ENCODE assay signal across 12 cellular contexts in the genomic region with DNA sequence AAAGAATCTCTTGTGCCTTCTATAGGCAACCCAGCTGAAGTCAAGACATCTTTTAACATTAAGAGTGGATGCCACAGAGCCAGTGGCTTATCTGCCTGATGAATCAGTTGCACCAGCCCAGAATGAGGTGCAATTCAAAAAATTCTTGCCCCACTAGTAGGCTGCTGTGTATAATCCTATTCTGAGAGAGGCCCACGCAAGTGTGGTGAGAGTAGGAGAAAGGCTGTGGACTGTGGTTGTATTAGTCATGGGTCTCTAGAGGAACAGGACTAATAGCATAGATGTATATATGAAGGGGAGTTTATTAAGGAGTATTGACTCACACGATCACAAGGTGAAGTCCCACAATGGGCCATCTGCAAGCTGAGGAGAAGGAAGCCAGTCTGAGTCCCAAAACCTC.
A peak's percentile ranks its signal among the peaks of the same experiment; 100 is the strongest.
DNase-seq lines count a peak whose midpoint lies in the region; ATAC-seq and TF ChIP-seq lines count a peak whose summit lies in the region.
"Had no signal": no experiment of that assay in that cellular context is flagged by ENCODE, and none has a peak within 500 bp of the region (broad histone marks: within the 10 kb centered on the region; RNA-seq: fewer than 3 reads in every experiment).

No MANE protein-coding gene starts in this region.

- H3K27me3 ChIP-seq in PC-3 (ENCODE audit: low read length) = no peaks in the 10 kb centered on the region

- H3K4me3 Mint-ChIP-seq in activated CD4-positive, alpha-beta T cell treated with anti-CD3 and anti-CD28 coated beads, Interleukin-2, amount 10 ng/mL, durations not matched to agents 7 days and 5 days = no peak overlapping the region

- H3K9ac ChIP-seq in PC-3 (ENCODE audit: low read length) = no peak overlapping the region

- intact Hi-C loops in PC-3 (cut with micrococcal nuclease) = no loop called here

- H3K36me3 Mint-ChIP-seq in activated CD4-positive, alpha-beta T cell treated with anti-CD3 and anti-CD28 coated beads, Interleukin-2, amount 10 ng/mL, durations not matched to agents 7 days and 5 days (ENCODE audit: low read depth) = peaks cover 17% of the 10 kb centered on the region

- H3K27me3 Mint-ChIP-seq in activated CD4-positive, alpha-beta T cell treated with anti-CD3 and anti-CD28 coated beads, Interleukin-2, amount 10 ng/mL, durations not matched to agents 7 days and 5 days = no peaks in the 10 kb centered on the region

- H3K4me1 Mint-ChIP-seq in activated CD4-positive, alpha-beta T cell treated with anti-CD3 and anti-CD28 coated beads, Interleukin-2, amount 10 ng/mL, durations not matched to agents 7 days and 5 days = peaks cover 13% of the 10 kb centered on the region

- CTCF ChIA-PET in activated CD4-positive, alpha-beta T cell treated with anti-CD3 and anti-CD28 coated beads, Interleukin-2, amount 10 ng/mL, durations not matched to agents 7 days and 5 days (lab: Charles Lee) = no interaction called here
- CTCF ChIA-PET in PC-3 (lab: Charles Lee) = no interaction called here

- ATAC-seq in PC-3 (no peak), SK-N-SH treated with all-trans-retinoic acid at 6 μM for 48 hours (no peak)
- ATAC-seq: A549, mucosa of descending colon had no signal

- H3K9me2 ChIP-seq in PC-3 (replicated peaks; ENCODE audit: low read length) = no peaks in the 10 kb centered on the region

- H3K79me2 ChIP-seq in PC-3 (ENCODE audit: low read length) = no peaks in the 10 kb centered on the region

- no peak overlapping the region for H3K27ac Mint-ChIP-seq in activated CD4-positive, alpha-beta T cell treated with anti-CD3 and anti-CD28 coated beads, Interleukin-2, amount 10 ng/mL, durations not matched to agents 7 days and 5 days

- H3K9me3 Mint-ChIP-seq in activated CD4-positive, alpha-beta T cell treated with anti-CD3 and anti-CD28 coated beads, Interleukin-2, amount 10 ng/mL, durations not matched to agents 7 days and 5 days = no peaks in the 10 kb centered on the region

- peak; percentile 67 for DNase-seq in activated CD4-positive, alpha-beta T cell treated with anti-CD3 and anti-CD28 coated beads for 48 hours
- no peak for DNase-seq in activated CD4-positive, alpha-beta T cell treated with anti-CD3 and anti-CD28 coated beads, Interleukin-2, amount 10 ng/mL, durations not matched to agents 7 days and 5 days
- DNase-seq in PC-3 (peak; percentile 21), fibroblast of mammary gland (ENCODE audit: low read depth) (peak; percentile 96), GOT3 (lab: John Stamatoyannopoulos, UW) (no peak), NCI-H774 (lab: John Stamatoyannopoulos, UW) (no peak)
- DNase-seq in stimulated activated CD8-positive, alpha-beta memory T cell treated with anti-CD3 and anti-CD28 coated beads, Interleukin-15, amount 100 ng/mL, for 48 hours (ENCODE audit: low read depth in 2 of 2) = peak; percentile 46 to 53
- DNase-seq: DMS79, mucosa of descending colon, NCI-H446 had no signal

- no peaks in the 10 kb centered on the region for H4K20me1 ChIP-seq in PC-3 (ENCODE audit: low read length)

- H3K9me3 ChIP-seq in PC-3 (ENCODE audit: low read length) = no peaks in the 10 kb centered on the region
- H3K9me3 ChIP-seq: A549, mucosa of descending colon had no signal

- H2AFZ ChIP-seq in PC-3 (ENCODE audit: low read length) = no peak overlapping the region

- H3K4me2 ChIP-seq in PC-3 (ENCODE audit: low read length) = no peak overlapping the region
- H3K4me2 ChIP-seq: A549 had no signal

- no peak overlapping the region for H3K27ac ChIP-seq in PC-3 (ENCODE audit: low read length)
- H3K27ac ChIP-seq: A549 had no signal

- H3K36me3 ChIP-seq in PC-3 (ENCODE audit: low read depth, low read length) = no peaks in the 10 kb centered on the region

- TF ChIP-seq CTCF in PC-3 (conservative IDR thresholded peaks at IDR 0.05; ENCODE audit: low read depth, low read length) = no peak
- no peak for TF ChIP-seq CTCF in fibroblast of mammary gland (conservative IDR thresholded peaks at IDR 0.05; ENCODE audit: control insufficient read depth, insufficient read depth, low read depth, low read length)

- no peaks in the 10 kb centered on the region for H3F3A ChIP-seq in PC-3 (ENCODE audit: low read length, unreplicated experiment)

- POLR2A ChIA-PET in activated CD4-positive, alpha-beta T cell treated with anti-CD3 and anti-CD28 coated beads, Interleukin-2, amount 10 ng/mL, durations not matched to agents 7 days and 5 days (lab: Charles Lee) = no interaction called here
- POLR2A ChIA-PET in PC-3 (lab: Charles Lee; ENCODE audit: unreplicated experiment) = no interaction called here

- H3K4me3 ChIP-seq in PC-3 (ENCODE audit: low read length) = no peak overlapping the region
- no peak overlapping the region for H3K4me3 ChIP-seq in fibroblast of mammary gland (ENCODE audit: control insufficient read depth, low read depth, low read length)
- H3K4me3 ChIP-seq: A549, mucosa of descending colon had no signal

- no TSS peak for BruUV-seq in PC-3 (replicated peaks; lab: Mats Ljungman, UMichigan)

- peaks cover 12% of the 10 kb centered on the region for H3K4me1 ChIP-seq in PC-3 (ENCODE audit: insufficient read depth, low read length)

TF ChIP-seq in SK-N-SH treated with all-trans-retinoic acid at 6 μM for 48 hours, 23 proteins besides CTCF, POLR2A, EP300 and RAD21:
- TF ChIP-seq ZFP3 (CRISPR knock-in tag; IDR thresholded peaks at IDR 0.05) = no peak
- TF ChIP-seq CSDC2 (CRISPR knock-in tag; IDR thresholded peaks at IDR 0.05) = no peak
- no peak for TF ChIP-seq ARNTL (CRISPR knock-in tag; IDR thresholded peaks at IDR 0.05; ENCODE audit: borderline replicate concordance, low read depth)
- no peak for TF ChIP-seq ISL1 (CRISPR knock-in tag; IDR thresholded peaks at IDR 0.05)
- no peak for TF ChIP-seq PPARA (CRISPR knock-in tag; IDR thresholded peaks at IDR 0.05; ENCODE audit: borderline replicate concordance)
- TF ChIP-seq TOX (CRISPR knock-in tag; IDR thresholded peaks at IDR 0.05; ENCODE audit: borderline replicate concordance) = no peak
- TF ChIP-seq, protein P1, sequence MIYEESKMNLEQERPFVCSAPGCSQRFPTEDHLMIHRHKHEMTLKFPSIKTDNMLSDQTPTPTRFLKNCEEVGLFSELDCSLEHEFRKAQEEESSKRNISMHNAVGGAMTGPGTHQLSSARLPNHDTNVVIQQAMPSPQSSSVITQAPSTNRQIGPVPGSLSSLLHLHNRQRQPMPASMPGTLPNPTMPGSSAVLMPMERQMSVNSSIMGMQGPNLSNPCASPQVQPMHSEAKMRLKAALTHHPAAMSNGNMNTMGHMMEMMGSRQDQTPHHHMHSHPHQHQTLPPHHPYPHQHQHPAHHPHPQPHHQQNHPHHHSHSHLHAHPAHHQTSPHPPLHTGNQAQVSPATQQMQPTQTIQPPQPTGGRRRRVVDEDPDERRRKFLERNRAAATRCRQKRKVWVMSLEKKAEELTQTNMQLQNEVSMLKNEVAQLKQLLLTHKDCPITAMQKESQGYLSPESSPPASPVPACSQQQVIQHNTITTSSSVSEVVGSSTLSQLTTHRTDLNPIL (CRISPR knock-in tag; IDR thresholded peaks at IDR 0.05; ENCODE audit: low read depth) = no peak
- TF ChIP-seq, protein P2, sequence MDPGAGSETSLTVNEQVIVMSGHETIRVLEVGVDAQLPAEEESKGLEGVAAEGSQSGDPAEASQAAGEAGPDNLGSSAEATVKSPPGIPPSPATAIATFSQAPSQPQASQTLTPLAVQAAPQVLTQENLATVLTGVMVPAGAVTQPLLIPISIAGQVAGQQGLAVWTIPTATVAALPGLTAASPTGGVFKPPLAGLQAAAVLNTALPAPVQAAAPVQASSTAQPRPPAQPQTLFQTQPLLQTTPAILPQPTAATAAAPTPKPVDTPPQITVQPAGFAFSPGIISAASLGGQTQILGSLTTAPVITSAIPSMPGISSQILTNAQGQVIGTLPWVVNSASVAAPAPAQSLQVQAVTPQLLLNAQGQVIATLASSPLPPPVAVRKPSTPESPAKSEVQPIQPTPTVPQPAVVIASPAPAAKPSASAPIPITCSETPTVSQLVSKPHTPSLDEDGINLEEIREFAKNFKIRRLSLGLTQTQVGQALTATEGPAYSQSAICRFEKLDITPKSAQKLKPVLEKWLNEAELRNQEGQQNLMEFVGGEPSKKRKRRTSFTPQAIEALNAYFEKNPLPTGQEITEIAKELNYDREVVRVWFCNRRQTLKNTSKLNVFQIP (CRISPR knock-in tag; IDR thresholded peaks at IDR 0.05; ENCODE audit: borderline replicate concordance, low read depth) = no peak
- TF ChIP-seq BACH2 (CRISPR knock-in tag; IDR thresholded peaks at IDR 0.05; ENCODE audit: borderline replicate concordance) = no peak
- TF ChIP-seq, protein P3, sequence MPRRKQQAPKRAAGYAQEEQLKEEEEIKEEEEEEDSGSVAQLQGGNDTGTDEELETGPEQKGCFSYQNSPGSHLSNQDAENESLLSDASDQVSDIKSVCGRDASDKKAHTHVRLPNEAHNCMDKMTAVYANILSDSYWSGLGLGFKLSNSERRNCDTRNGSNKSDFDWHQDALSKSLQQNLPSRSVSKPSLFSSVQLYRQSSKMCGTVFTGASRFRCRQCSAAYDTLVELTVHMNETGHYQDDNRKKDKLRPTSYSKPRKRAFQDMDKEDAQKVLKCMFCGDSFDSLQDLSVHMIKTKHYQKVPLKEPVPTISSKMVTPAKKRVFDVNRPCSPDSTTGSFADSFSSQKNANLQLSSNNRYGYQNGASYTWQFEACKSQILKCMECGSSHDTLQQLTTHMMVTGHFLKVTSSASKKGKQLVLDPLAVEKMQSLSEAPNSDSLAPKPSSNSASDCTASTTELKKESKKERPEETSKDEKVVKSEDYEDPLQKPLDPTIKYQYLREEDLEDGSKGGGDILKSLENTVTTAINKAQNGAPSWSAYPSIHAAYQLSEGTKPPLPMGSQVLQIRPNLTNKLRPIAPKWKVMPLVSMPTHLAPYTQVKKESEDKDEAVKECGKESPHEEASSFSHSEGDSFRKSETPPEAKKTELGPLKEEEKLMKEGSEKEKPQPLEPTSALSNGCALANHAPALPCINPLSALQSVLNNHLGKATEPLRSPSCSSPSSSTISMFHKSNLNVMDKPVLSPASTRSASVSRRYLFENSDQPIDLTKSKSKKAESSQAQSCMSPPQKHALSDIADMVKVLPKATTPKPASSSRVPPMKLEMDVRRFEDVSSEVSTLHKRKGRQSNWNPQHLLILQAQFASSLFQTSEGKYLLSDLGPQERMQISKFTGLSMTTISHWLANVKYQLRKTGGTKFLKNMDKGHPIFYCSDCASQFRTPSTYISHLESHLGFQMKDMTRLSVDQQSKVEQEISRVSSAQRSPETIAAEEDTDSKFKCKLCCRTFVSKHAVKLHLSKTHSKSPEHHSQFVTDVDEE (CRISPR knock-in tag; IDR thresholded peaks at IDR 0.05) = no peak

Comparison
In these comparisons a context has a peak if more than half of its experiments do, and no peak if none do; other contexts are left out.
1. DNase-seq: peak in activated CD4-positive, alpha-beta T cell treated with anti-CD3 and anti-CD28 coated beads for 48 hours (single experiment), PC-3 (single experiment), fibroblast of mammary gland (single experiment) and stimulated activated CD8-positive, alpha-beta memory T cell treated with anti-CD3 and anti-CD28 coated beads, Interleukin-15, amount 100 ng/mL, for 48 hours (2 of 2); none in activated CD4-positive, alpha-beta T cell treated with anti-CD3 and anti-CD28 coated beads, Interleukin-2, amount 10 ng/mL, durations not matched to agents 7 days and 5 days (single experiment), GOT3 (single experiment) and NCI-H774 (single experiment).